8 cellular contexts compared by ENCODE assay signal in genomic region chr3:13141991-13142412, GRCh38.
DNase-seq lines count a peak whose midpoint lies in the region; ATAC-seq and TF ChIP-seq lines count a peak whose summit lies in the region.

No MANE protein-coding gene starts in this region.

- DNase-seq in activated CD4-positive, alpha-beta T cell treated with anti-CD3 and anti-CD28 coated beads for 36 hours: peak; percentile 59
- no peak for DNase-seq in activated CD4-positive, alpha-beta T cell treated with anti-CD3 and anti-CD28 coated beads for 1 hour
- peak; percentile 63 for DNase-seq in NT2/D1 (ENCODE audit: low read depth, low spot score)
- DNase-seq in erythroblast (lab: John Stamatoyannopoulos, UW): peak; percentile 35 to 40
- DNase-seq in sciatic nerve (ENCODE audit: low spot score): peak; percentile 54
- DNase-seq in middle frontal gyrus (ENCODE audit: extremely low spot score, low spot score): no peak
- DNase-seq in caudate nucleus (lab: John Stamatoyannopoulos, UW): no peak
- DNase-seq in NCI-H345 (lab: John Stamatoyannopoulos, UW): no peak

- H3K4me1 Mint-ChIP-seq in activated CD4-positive, alpha-beta T cell treated with anti-CD3 and anti-CD28 coated beads for 36 hours: no peaks in the 10 kb centered on the region

- no peak overlapping the region for H3K4me3 ChIP-seq in NT2/D1 (ENCODE audit: insufficient read length, low read depth)

- H3K4me3 Mint-ChIP-seq in activated CD4-positive, alpha-beta T cell treated with anti-CD3 and anti-CD28 coated beads for 36 hours: no peak overlapping the region

- POLR2A ChIA-PET in activated CD4-positive, alpha-beta T cell treated with anti-CD3 and anti-CD28 coated beads for 36 hours (lab: Charles Lee): no interaction called here

- CTCF ChIA-PET in activated CD4-positive, alpha-beta T cell treated with anti-CD3 and anti-CD28 coated beads for 36 hours (lab: Charles Lee): interaction anchor here (0.8 kb wide), 1 partner anchor 10 kb away, joined by 4 read pairs; no protein-coding TSS in a partner anchor

- intact Hi-C loops in activated CD4-positive, alpha-beta T cell treated with anti-CD3 and anti-CD28 coated beads for 36 hours (cut with DNase I, micrococcal nuclease): no loop called here
- intact Hi-C loops in sciatic nerve (cut with DNase I): no loop called here

- no peak for TF ChIP-seq POLR2A in erythroblast (IDR thresholded peaks at IDR 0.05; ENCODE audit: low read length)

- no peaks in the 10 kb centered on the region for H3K27me3 ChIP-seq in NT2/D1 (ENCODE audit: insufficient read depth, insufficient read length)

- H3K9ac ChIP-seq in NT2/D1 (ENCODE audit: insufficient read length, low read depth): no peak overlapping the region

- peaks cover 2% of the 10 kb centered on the region for H3K4me1 ChIP-seq in NT2/D1 (ENCODE audit: insufficient read depth, insufficient read length)

- ATAC-seq in activated CD4-positive, alpha-beta T cell treated with anti-CD3 and anti-CD28 coated beads for 36 hours: peak; percentile 33
- ATAC-seq in sciatic nerve: no peak

- H3K27ac ChIP-seq in caudate nucleus (ENCODE audit: low read depth, low read length): no peak overlapping the region

- no peak overlapping the region for H3K27ac Mint-ChIP-seq in activated CD4-positive, alpha-beta T cell treated with anti-CD3 and anti-CD28 coated beads for 36 hours

- H3K36me3 Mint-ChIP-seq in activated CD4-positive, alpha-beta T cell treated with anti-CD3 and anti-CD28 coated beads for 36 hours (ENCODE audit: low read depth): no peaks in the 10 kb centered on the region

- no peaks in the 10 kb centered on the region for H3K9me3 ChIP-seq in NT2/D1 (ENCODE audit: insufficient read depth, low read length)

- H3K36me3 ChIP-seq in NT2/D1 (ENCODE audit: insufficient read depth, insufficient read length, low read length): no peaks in the 10 kb centered on the region

- no peaks in the 10 kb centered on the region for H3K9me3 Mint-ChIP-seq in activated CD4-positive, alpha-beta T cell treated with anti-CD3 and anti-CD28 coated beads for 36 hours (ENCODE audit: low read depth)

- H3K27me3 Mint-ChIP-seq in activated CD4-positive, alpha-beta T cell treated with anti-CD3 and anti-CD28 coated beads for 36 hours: peaks cover 10% of the 10 kb centered on the region

Comparison
In these comparisons a context has a peak if more than half of its experiments do, and no peak if none do; other contexts are left out.
1. DNase-seq: peak in activated CD4-positive, alpha-beta T cell treated with anti-CD3 and anti-CD28 coated beads for 36 hours (single experiment), NT2/D1 (single experiment), erythroblast (2 of 2) and sciatic nerve (single experiment); none in activated CD4-positive, alpha-beta T cell treated with anti-CD3 and anti-CD28 coated beads for 1 hour (single experiment), middle frontal gyrus (single experiment), caudate nucleus (0 of 61) and NCI-H345 (single experiment).